12 cellular contexts compared by ENCODE assay signal in the genomic region with DNA sequence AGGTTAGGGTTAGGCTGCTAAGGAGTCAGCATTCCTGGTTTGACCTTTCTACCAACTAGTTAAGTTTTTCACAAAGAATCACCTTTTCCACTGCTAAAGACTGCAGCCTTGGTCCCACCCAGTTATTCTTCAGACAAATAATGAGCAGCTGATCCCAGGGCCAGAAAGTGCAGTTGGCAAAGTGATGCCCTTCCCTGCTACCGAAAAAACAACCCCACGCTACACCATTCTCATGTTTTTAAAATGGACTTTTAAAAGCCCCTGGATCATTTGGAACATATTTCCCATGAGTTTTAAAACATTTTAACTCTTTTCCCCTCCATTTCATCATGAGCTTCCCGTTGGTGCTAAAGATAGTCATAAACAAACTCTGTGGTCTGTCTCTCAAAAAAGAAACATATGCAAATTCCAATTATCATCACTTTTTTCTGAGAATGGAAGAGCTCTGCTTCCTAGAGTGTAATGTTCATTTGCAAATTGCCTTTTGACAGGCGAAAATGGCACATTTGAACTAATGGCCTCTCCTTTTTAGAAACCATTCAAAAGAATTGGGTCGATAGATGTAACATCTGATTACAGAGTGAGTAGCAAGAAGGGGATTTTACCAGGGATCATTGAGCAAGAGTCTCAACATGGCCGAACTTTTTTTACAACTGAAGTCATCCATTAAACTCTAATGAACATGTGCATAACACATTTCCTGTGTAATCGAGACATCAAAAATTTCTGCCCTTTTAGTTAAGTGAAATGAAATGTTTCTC.
DNase-seq lines count a peak whose midpoint lies in the region; ATAC-seq, FAIRE-seq and TF ChIP-seq lines count a peak whose summit lies in the region.
"Had no signal": no experiment of that assay in that cellular context is flagged by ENCODE, and none has a peak within 500 bp of the region (broad histone marks: within the 10 kb centered on the region; RNA-seq: fewer than 3 reads in every experiment).

No MANE protein-coding gene starts in this region.

- ATAC-seq in GM18909 (IDR thresholded peaks at IDR 0.05; ENCODE audit: poor library complexity, unreplicated experiment) (peak; percentile 66), HG03066 (IDR thresholded peaks at IDR 0.05; ENCODE audit: low read depth, unreplicated experiment) (peak; percentile 51)

- TF ChIP-seq CTCF in AG10803 (conservative IDR thresholded peaks at IDR 0.05; ENCODE audit: low read length) (no peak), coronary artery (IDR thresholded peaks at IDR 0.05) (no peak)

- H3K27ac Mint-ChIP-seq in activated naive CD4-positive, alpha-beta T cell treated with anti-CD3 and anti-CD28 coated beads, Interleukin-2, amount 10 ng/mL, durations not matched to agents 7 days and 5 days, result peak overlapping the region; percentile 92

- peaks cover 67% of the 10 kb centered on the region for H3K4me1 Mint-ChIP-seq in activated naive CD4-positive, alpha-beta T cell treated with anti-CD3 and anti-CD28 coated beads, Interleukin-2, amount 10 ng/mL, durations not matched to agents 7 days and 5 days

- peaks cover 12% of the 10 kb centered on the region for H3K9me3 Mint-ChIP-seq in activated naive CD4-positive, alpha-beta T cell treated with anti-CD3 and anti-CD28 coated beads, Interleukin-2, amount 10 ng/mL, durations not matched to agents 7 days and 5 days

- CTCF ChIA-PET in activated naive CD4-positive, alpha-beta T cell treated with anti-CD3 and anti-CD28 coated beads, Interleukin-2, amount 10 ng/mL, durations not matched to agents 7 days and 5 days (lab: Charles Lee), result interaction anchor here (0.9 kb wide), 1 partner anchor 15 kb away, joined by 3 read pairs; no protein-coding TSS in a partner anchor

- H3K36me3 Mint-ChIP-seq in activated naive CD4-positive, alpha-beta T cell treated with anti-CD3 and anti-CD28 coated beads, Interleukin-2, amount 10 ng/mL, durations not matched to agents 7 days and 5 days, result peaks cover 25% of the 10 kb centered on the region

- H3K27ac ChIP-seq in coronary artery, result no peak overlapping the region
- H3K27ac ChIP-seq: neutrophil, thoracic aorta had no signal

- H3K4me3 ChIP-seq in AG10803 (ENCODE audit: low read length) (no peak overlapping the region), coronary artery (no peak overlapping the region)
- H3K4me3 ChIP-seq: thoracic aorta had no signal

- H3K4me3 Mint-ChIP-seq in activated naive CD4-positive, alpha-beta T cell treated with anti-CD3 and anti-CD28 coated beads, Interleukin-2, amount 10 ng/mL, durations not matched to agents 7 days and 5 days, result peak overlapping the region; percentile 18

- no peaks in the 10 kb centered on the region for H3K27me3 Mint-ChIP-seq in activated naive CD4-positive, alpha-beta T cell treated with anti-CD3 and anti-CD28 coated beads, Interleukin-2, amount 10 ng/mL, durations not matched to agents 7 days and 5 days

- no peak for FAIRE-seq in urothelium cell line (lab: Jason Lieb, UNC)

- DNase-seq in AG10803 (ENCODE audit: low read depth), result peak; percentile 82
- DNase-seq in activated naive CD4-positive, alpha-beta T cell treated with anti-CD3 and anti-CD28 coated beads, Interleukin-2, amount 10 ng/mL, durations not matched to agents 7 days and 5 days, result no peak
- no peak for DNase-seq in coronary artery (ENCODE audit: low spot score)
- no peak for DNase-seq in NCI-H146 (lab: John Stamatoyannopoulos, UW)
- DNase-seq in urothelium cell line (ENCODE audit: low spot score), result no peak
- no peak for DNase-seq in superior temporal gyrus (ENCODE audit: extremely low spot score)
- DNase-seq: DMS79, Karpas-422 had no signal
